ENCODE assay signal across 5 cellular contexts in the genomic region with DNA sequence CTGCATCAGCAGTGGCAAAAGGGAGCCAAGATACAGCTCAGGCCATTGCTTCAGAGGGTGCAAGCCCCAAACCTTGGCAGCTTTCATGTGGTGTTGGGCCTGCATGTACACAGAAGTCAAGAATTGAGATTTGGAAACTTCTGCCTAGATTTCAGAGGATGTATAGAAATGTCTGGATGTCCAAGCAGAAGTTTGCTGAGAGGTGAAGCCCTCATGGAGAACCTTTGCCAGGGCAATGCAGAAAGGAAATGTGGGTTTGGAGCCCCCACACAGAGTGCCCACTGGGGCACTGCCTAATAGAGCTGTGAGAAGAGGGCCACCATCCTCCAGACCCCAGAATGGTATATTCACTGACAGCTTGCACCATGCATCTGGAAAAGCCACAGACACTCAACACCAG. TPM values are rescaled to one million over a fixed set of nuclear protein-coding genes. Genes with fewer than 3 reads are reported as not detected.
"Had no signal": no experiment of that assay in that cellular context is flagged by ENCODE, and none has a peak within 500 bp of the region (broad histone marks: within the 10 kb centered on the region; RNA-seq: fewer than 3 reads in every experiment).

No MANE protein-coding gene starts in this region.

RNA-seq across cellular contexts. Expression of a gene that starts 51.3 kb away (rescaled TPM):
- total RNA-seq: activated naive CD4-positive, alpha-beta T cell treated with anti-CD3 and anti-CD28 coated beads for 36 hours; activated naive CD4-positive, alpha-beta T cell treated with anti-CD3 and anti-CD28 coated beads, Interleukin-2, amount 50 U/mL, for 72 hours; activated naive CD8-positive, alpha-beta T cell treated with anti-CD3 and anti-CD28 coated beads for 36 hours; activated naive CD8-positive, alpha-beta T cell treated with anti-CD3 and anti-CD28 coated beads, Interleukin-2, amount 10 ng/mL, durations not matched to agents 7 days and 5 days; bronchial epithelial cell had no signal
